8 cellular contexts compared by ENCODE assay signal in genomic region chr7:73683916-73684693, GRCh38. TPM values are rescaled to one million over a fixed set of nuclear protein-coding genes. Genes with fewer than 3 reads are reported as not detected.
DNase-seq lines count a peak whose midpoint lies in the region; ATAC-seq and TF ChIP-seq lines count a peak whose summit lies in the region.

No MANE protein-coding gene starts in this region.

- WGBS in neuronal stem cell (ENCODE audit: extremely low coverage in 2 of 2, insufficient read length in 2 of 2, insufficient replicate concordance in 1 of 2), 2 donors = no CpG with 5 or more reads among the region's 46 CpGs

- no peak overlapping the region for H3K18ac ChIP-seq in neuronal stem cell (ENCODE audit: low read length)

- H2BK5ac ChIP-seq in neuronal stem cell (ENCODE audit: low read length) = peak overlapping the region; percentile 76

- no peak overlapping the region for H4K8ac ChIP-seq in neuronal stem cell (ENCODE audit: low read depth, low read length)

- H3K27ac ChIP-seq in OCI-LY7 (ENCODE audit: low read depth, low read length, poor library complexity, severe bottlenecking) = peak overlapping the region; percentile 39
- H3K27ac ChIP-seq in neuronal stem cell (replicated peaks; ENCODE audit: low read length) = no peak overlapping the region

- no peak overlapping the region for H2BK15ac ChIP-seq in neuronal stem cell (ENCODE audit: low read length)

- no peak overlapping the region for H2BK120ac ChIP-seq in neuronal stem cell (ENCODE audit: low read depth, low read length)

- no peaks in the 10 kb centered on the region for H3K27me3 ChIP-seq in neuronal stem cell (ENCODE audit: control insufficient read depth in 3 of 3, insufficient read depth in 3 of 3, low read depth in 1 of 3, low read length in 3 of 3)

- H3K4me1 ChIP-seq in OCI-LY7 (ENCODE audit: insufficient read depth, low read length, poor library complexity, severe bottlenecking) = peaks cover 32% of the 10 kb centered on the region
- H3K4me1 ChIP-seq in neuronal stem cell (ENCODE audit: control insufficient read depth in 2 of 2, insufficient read depth in 1 of 2, low read depth in 1 of 2, low read length in 2 of 2) = peaks cover 9 to 12% of the 10 kb centered on the region in 2 donors

- H3K9me2 ChIP-seq in OCI-LY7 (ENCODE audit: insufficient read depth, low read length) = no peaks in the 10 kb centered on the region

- POLR2A ChIA-PET in OCI-LY7 (lab: Charles Lee) = interaction anchor here (0.7 to 1.4 kb wide), 3 partner anchors 14 to 29 kb away, joined by 3 read pairs; no protein-coding TSS in a partner anchor

- peak overlapping the region; percentile 85 for H3K9ac ChIP-seq in neuronal stem cell (ENCODE audit: low read depth, low read length, poor library complexity)

- H2AFZ ChIP-seq in OCI-LY7 (ENCODE audit: low read length) = peak overlapping the region; percentile 82; the same call in 1 of the 2 replicates
- peak overlapping the region; percentile 98 for H2AFZ ChIP-seq in neuronal stem cell (ENCODE audit: low read length)

- H3K36me3 ChIP-seq in OCI-LY7 (ENCODE audit: insufficient read depth, low read length) (peaks cover 44% of the 10 kb centered on the region), neuronal stem cell (replicated peaks in 1 of 2; ENCODE audit: control insufficient read depth in 2 of 2, insufficient read depth in 2 of 2, low read length in 2 of 2) (peaks cover 10 to 51% of the 10 kb centered on the region in 2 donors)

- intact Hi-C loops in OCI-LY7 (cut with micrococcal nuclease; ENCODE audit: unreplicated experiment) = loop anchor here (1.0 to 2.0 kb wide), 3 partner anchors 16 to 157 kb away; no protein-coding TSS in a partner anchor

- no peak overlapping the region for H2BK12ac ChIP-seq in neuronal stem cell (ENCODE audit: low read length)

- H2AK5ac ChIP-seq in neuronal stem cell (ENCODE audit: low read depth, low read length) = peak overlapping the region; percentile 27

- H3K4ac ChIP-seq in neuronal stem cell (ENCODE audit: low read length) = no peak overlapping the region

- H3K79me2 ChIP-seq in OCI-LY7 (ENCODE audit: insufficient read depth, low read depth, low read length) = peaks cover 65% of the 10 kb centered on the region

- TF ChIP-seq CTCF in OCI-LY7 (conservative IDR thresholded peaks at IDR 0.05; ENCODE audit: low read length) = no peak
- TF ChIP-seq CTCF in epithelial cell of esophagus (IDR thresholded peaks at IDR 0.05; ENCODE audit: insufficient read depth, low read depth, low read length, missing control alignments) = no peak
- no peak for TF ChIP-seq CTCF in omental fat pad (IDR thresholded peaks at IDR 0.05)

- H4K91ac ChIP-seq in neuronal stem cell (ENCODE audit: low read depth, low read length, poor library complexity) = no peak overlapping the region

- H3K4me2 ChIP-seq in OCI-LY7 (ENCODE audit: low read length) = peak overlapping the region; percentile 90
- H3K4me2 ChIP-seq in neuronal stem cell (ENCODE audit: insufficient read depth, low read length, poor library complexity, severe bottlenecking) = peak overlapping the region; percentile 84

- no peak overlapping the region for H3K14ac ChIP-seq in neuronal stem cell (ENCODE audit: low read length)

- DNase-seq in OCI-LY7 (ENCODE audit: low spot score) (no peak), epithelial cell of esophagus (ENCODE audit: low read depth) (no peak), neuronal stem cell (ENCODE audit: low spot score) (no peak), NCI-H128 (lab: John Stamatoyannopoulos, UW; ENCODE audit: unreplicated experiment) (no peak), omental fat pad (ENCODE audit: low spot score) (no peak)

- H3K4me3 ChIP-seq in OCI-LY7 (ENCODE audit: low read depth, low read length, poor library complexity, severe bottlenecking) (peak overlapping the region; percentile 85), epithelial cell of esophagus (ENCODE audit: low read length) (peak overlapping the region; percentile 98), neuronal stem cell (ENCODE audit: low read length in 2 of 2) (peak overlapping the region; percentile 93 to 100)

- TSS peak; percentile 81 for BruUV-seq in OCI-LY7 (replicated peaks; lab: Mats Ljungman, UMichigan)

- H3K9me3 ChIP-seq in OCI-LY7 (ENCODE audit: low read length) (no peaks in the 10 kb centered on the region), neuronal stem cell (replicated peaks in 1 of 2; ENCODE audit: control insufficient read depth in 2 of 2, insufficient read depth in 1 of 2, low read depth in 1 of 2, low read length in 2 of 2) (peaks cover 0 to 2% of the 10 kb centered on the region in 2 donors)

- 0 out of 2 replicates have a peak, but pooled peaks cover 8% of the 10 kb centered on the region for H4K20me1 ChIP-seq in OCI-LY7 (ENCODE audit: insufficient read depth, low read length)

- peak overlapping the region; percentile 98 for H3K23ac ChIP-seq in neuronal stem cell (ENCODE audit: low read depth, low read length, poor library complexity)

- ATAC-seq in GM21390 (IDR thresholded peaks at IDR 0.05; ENCODE audit: unreplicated experiment) (peak; percentile 1), HG03280 (IDR thresholded peaks at IDR 0.05; ENCODE audit: unreplicated experiment) (no peak), omental fat pad (ENCODE audit: low FRiP score) (no peak), HG03045 (IDR thresholded peaks at IDR 0.05; ENCODE audit: unreplicated experiment) (no peak)

- H3K79me1 ChIP-seq in neuronal stem cell (ENCODE audit: low read depth, low read length) = peaks cover 21% of the 10 kb centered on the region

- CTCF ChIA-PET in OCI-LY7 (lab: Charles Lee; ENCODE audit: unreplicated experiment) = no interaction called here

RNA-seq across cellular contexts. Expression of gene BUD23, which starts 0.7 kb away (rescaled TPM):
- 58.1 and 65.0 TPM in 2 replicates for total RNA-seq in OCI-LY7 (2014; rRNA removed; shearing (Covaris generic))
- total RNA-seq in OCI-LY7 (2022) (75.8 and 91.1 TPM in 2 replicates), omental fat pad (10 to 100 TPM; 28.8 to 52.2 (median 45.0) TPM)
- 69.9 TPM for polyA plus RNA-seq in neuronal stem cell (2013, experiment 1 of 2)
- polyA plus RNA-seq in neuronal stem cell (2013, experiment 2 of 2) = 73.3 TPM

RNA-seq across cellular contexts. Expression of gene DNAJC30, which starts 0.9 kb away (rescaled TPM):
- 4.0 and 5.9 TPM in 2 replicates for total RNA-seq in OCI-LY7 (2014; rRNA removed; shearing (Covaris generic))
- total RNA-seq in OCI-LY7 (2022) (11.8 and 13.7 TPM in 2 replicates), omental fat pad (1 to 10 TPM; 4.0 to 5.3 (median 4.7) TPM)
- polyA plus RNA-seq in neuronal stem cell (2013, experiment 1 of 2) = 3.3 TPM
- 3.4 TPM for polyA plus RNA-seq in neuronal stem cell (2013, experiment 2 of 2)

RNA-seq across cellular contexts. Expression of gene VPS37D, which starts 16.5 kb away (rescaled TPM):
- total RNA-seq in OCI-LY7 (2014; rRNA removed; shearing (Covaris generic)) = 2.4 and 5.3 TPM in 2 replicates
- total RNA-seq in OCI-LY7 (2022) (5.2 and 5.3 TPM in 2 replicates), omental fat pad (1 to 10 TPM in 2 of 4 donors, under 1 TPM in 1, not detected in 1; 0.28 to 1.5 (median 1.1) TPM)
- polyA plus RNA-seq in neuronal stem cell (2013, experiment 1 of 2) = 20.6 TPM
- polyA plus RNA-seq in neuronal stem cell (2013, experiment 2 of 2) = 19.3 TPM

RNA-seq across cellular contexts. Expression of gene STX1A, which starts 35.4 kb away (rescaled TPM):
- total RNA-seq in OCI-LY7 (2014; rRNA removed; shearing (Covaris generic)) = 5.3 and 11.3 TPM in 2 replicates
- 5.7 TPM in 2 replicates for total RNA-seq in OCI-LY7 (2022)
- polyA plus RNA-seq in neuronal stem cell (2013, experiment 1 of 2) = 20.3 TPM
- polyA plus RNA-seq in neuronal stem cell (2013, experiment 2 of 2) = 17.6 TPM
- total RNA-seq in omental fat pad = 10 to 100 TPM in 1 of 4 donors, 1 to 10 TPM in 3; 3.6 to 10.4 (median 4.8) TPM

RNA-seq across cellular contexts. Expression of gene ABHD11, which starts 54.5 kb away (rescaled TPM):
- total RNA-seq in OCI-LY7 (2014; rRNA removed; shearing (Covaris generic)) = 25.8 and 27.4 TPM in 2 replicates
- total RNA-seq in OCI-LY7 (2022) (27.5 and 30.5 TPM in 2 replicates), omental fat pad (10 to 100 TPM in 2 of 4 donors, 1 to 10 TPM in 2; 6.6 to 13.9 (median 9.4) TPM)
- 17.1 TPM for polyA plus RNA-seq in neuronal stem cell (2013, experiment 1 of 2)
- polyA plus RNA-seq in neuronal stem cell (2013, experiment 2 of 2) = 16.7 TPM
